ENCODE assay signal across 20 cellular contexts in the genomic region with DNA sequence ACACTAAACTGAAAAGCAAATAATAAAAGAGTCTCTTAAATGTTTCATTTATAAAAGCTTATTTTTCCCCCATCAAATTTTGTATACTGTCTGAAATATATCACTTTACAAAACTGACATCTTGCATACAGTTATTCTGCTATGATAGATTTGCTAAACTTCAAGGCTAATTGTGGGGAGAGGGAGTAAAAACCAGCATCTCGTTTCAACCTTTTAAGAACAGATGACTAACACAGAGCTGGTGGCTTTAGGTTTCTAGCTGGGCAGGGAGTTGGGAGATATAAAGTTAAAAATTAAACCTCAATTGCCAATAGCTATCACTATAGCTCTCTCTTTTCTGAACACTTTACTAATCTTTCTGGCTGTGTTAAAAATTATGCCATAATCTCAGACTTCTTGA. TPM values are rescaled to one million over a fixed set of nuclear protein-coding genes. Genes with fewer than 3 reads are reported as not detected.
"Had no signal": no experiment of that assay in that cellular context is flagged by ENCODE, and none has a peak within 500 bp of the region (broad histone marks: within the 10 kb centered on the region; RNA-seq: fewer than 3 reads in every experiment).

No MANE protein-coding gene starts in this region.

- ATAC-seq: WTC11 had no signal

- H3K36me3 ChIP-seq: adrenal gland, brain microvascular endothelial cell, ovary, prostate gland, suprapubic skin had no signal

- H3K4me3 ChIP-seq: adrenal gland, ascending aorta, ovary, prostate gland, right atrium auricular region, stomach, suprapubic skin, tibial nerve had no signal

- H3K27me3 Mint-ChIP-seq: activated naive CD4-positive, alpha-beta T cell treated with anti-CD3 and anti-CD28 coated beads, Interleukin-2, amount 50 U/mL, for 24 hours; dendritic cell treated with granulocyte-macrophage colony-stimulating factor and Interleukin-4, amounts not matched to agents 40 ng/mL and 50 ng/mL, for 4 days had no signal

- H3K27ac Mint-ChIP-seq: activated naive CD4-positive, alpha-beta T cell treated with anti-CD3 and anti-CD28 coated beads, Interleukin-2, amount 50 U/mL, for 24 hours; dendritic cell treated with granulocyte-macrophage colony-stimulating factor and Interleukin-4, amounts not matched to agents 40 ng/mL and 50 ng/mL, for 4 days; WTC11 had no signal

- H3K4me1 Mint-ChIP-seq: WTC11 had no signal

- H3K9me3 Mint-ChIP-seq: activated naive CD4-positive, alpha-beta T cell treated with anti-CD3 and anti-CD28 coated beads, Interleukin-2, amount 50 U/mL, for 24 hours; dendritic cell treated with granulocyte-macrophage colony-stimulating factor and Interleukin-4, amounts not matched to agents 40 ng/mL and 50 ng/mL, for 4 days; nephron; WTC11 had no signal

- H3K36me3 Mint-ChIP-seq: activated naive CD4-positive, alpha-beta T cell treated with anti-CD3 and anti-CD28 coated beads, Interleukin-2, amount 50 U/mL, for 24 hours had no signal

- H3K4me1 ChIP-seq: ascending aorta, prostate gland, right atrium auricular region, suprapubic skin, tibial nerve had no signal

- H3K4me3 Mint-ChIP-seq: activated naive CD4-positive, alpha-beta T cell treated with anti-CD3 and anti-CD28 coated beads, Interleukin-2, amount 50 U/mL, for 24 hours; dendritic cell treated with granulocyte-macrophage colony-stimulating factor and Interleukin-4, amounts not matched to agents 40 ng/mL and 50 ng/mL, for 4 days; nephron; WTC11 had no signal

- DNase-seq: activated gamma-delta T cell treated with Interleukin-2 at 50 U/mL for 16 hours; activated T-cell treated with anti-CD3 and anti-CD28 coated beads, Interleukin-2, amount 50 U/mL, for 1 hour; adrenal gland; brain microvascular endothelial cell; effector CD4-positive, alpha-beta T cell; erythroblast; ovary; stimulated activated CD4-positive, alpha-beta T cell treated with anti-CD3 and anti-CD28 coated beads, Interleukin-4, amount 100 ng/mL, for 24 hours; stomach; T-helper 9 cell had no signal

- H3K9me3 ChIP-seq: adrenal gland, ascending aorta, neutrophil, ovary, prostate gland, right atrium auricular region, stomach, suprapubic skin, tibial nerve had no signal

- H3K27me3 ChIP-seq: adrenal gland, ascending aorta, brain microvascular endothelial cell, ovary, right atrium auricular region, stomach, suprapubic skin, tibial nerve had no signal

RNA-seq across cellular contexts. Expression of gene C1D, which starts 23.5 kb away (rescaled TPM):
- total RNA-seq: ascending aorta had no signal
